ENCODE assay signal across 18 cellular contexts in genomic region chr14:22780105-22780679, GRCh38. TPM values are rescaled to one million over a fixed set of nuclear protein-coding genes. Genes with fewer than 3 reads are reported as not detected.
DNase-seq lines count a peak whose midpoint lies in the region; ATAC-seq and TF ChIP-seq lines count a peak whose summit lies in the region.
"Had no signal": no experiment of that assay in that cellular context is flagged by ENCODE, and none has a peak within 500 bp of the region (broad histone marks: within the 10 kb centered on the region; RNA-seq: fewer than 3 reads in every experiment).

No MANE protein-coding gene starts in this region.

- H3K36me3 ChIP-seq in adrenal gland (replicated peaks in 1 of 2), result peaks cover 0 to 3% of the 10 kb centered on the region in 2 donors
- H3K36me3 ChIP-seq in heart left ventricle, result peaks cover 0 to 14% (median 0%) of the 10 kb centered on the region in 9 donors
- H3K36me3 ChIP-seq in parathyroid adenoma (ENCODE audit: control insufficient read depth, insufficient read depth, low read length), result no peaks in the 10 kb centered on the region

- TF ChIP-seq CTCF in adrenal gland (IDR thresholded peaks at IDR 0.05), result no peak
- TF ChIP-seq CTCF in heart left ventricle (IDR thresholded peaks at IDR 0.05), result no peak
- TF ChIP-seq CTCF in parathyroid adenoma (IDR thresholded peaks at IDR 0.05), result no peak
- TF ChIP-seq CTCF in GM20000 (IDR thresholded peaks at IDR 0.05; ENCODE audit: extremely low read depth, missing control alignments), result no peak

- H3K4me3 ChIP-seq in adrenal gland (no peak overlapping the region), heart left ventricle (no peak overlapping the region), parathyroid adenoma (ENCODE audit: low read depth, low read length) (no peak overlapping the region)

- WGBS in adrenal gland, 4 donors, result 7 to 39% (median 32%) methylated on average over 2 of the region's 2 CpGs
- 65 to 89% (median 66%) methylated on average over 1 to 2 of the region's 2 CpGs for WGBS in heart left ventricle, 4 donors

- H3K27me3 ChIP-seq in adrenal gland, result no peaks in the 10 kb centered on the region
- H3K27me3 ChIP-seq in heart left ventricle, result no peaks in the 10 kb centered on the region
- H3K27me3 ChIP-seq in parathyroid adenoma (ENCODE audit: control insufficient read depth, insufficient read depth, low read length), result no peaks in the 10 kb centered on the region
- H3K27me3 ChIP-seq: neutrophil had no signal

- intact Hi-C loops in adrenal gland (cut with DNase I) (no loop called here), heart left ventricle (cut with DNase I) (no loop called here)

- DNase-seq in GM03348 (ENCODE audit: low spot score) (peak; percentile 17), adrenal gland (peak; percentile 52 to 77 (median 74)), heart left ventricle (peak in 1 of 5 donors; percentile 31), GM20000 (ENCODE audit: low spot score) (no peak), germinal center (ENCODE audit: low spot score) (no peak), NOMO-1 (lab: John Stamatoyannopoulos, UW; ENCODE audit: unreplicated experiment in 2 of 2) (no peak), SW 1271 (lab: John Stamatoyannopoulos, UW) (no peak)
- DNase-seq: activated CD4-positive, alpha-beta T cell treated with anti-CD3 and anti-CD28 coated beads for 36 hours; activated T-cell treated with anti-CD3 and anti-CD28 coated beads for 4 hours; DND-41; MM.1S; NCI-H187 treated with DMSO at 0.1 percent for 48 hours; NCI-H526; RPMI8226; T-helper 17 cell had no signal

- H3K9me3 ChIP-seq in adrenal gland (replicated peaks in 1 of 3) (no peaks in the 10 kb centered on the region), heart left ventricle (no peaks in the 10 kb centered on the region), parathyroid adenoma (ENCODE audit: control insufficient read depth, low read length) (no peaks in the 10 kb centered on the region)
- H3K9me3 ChIP-seq: neutrophil had no signal

- H3K4me2 ChIP-seq in parathyroid adenoma (ENCODE audit: low read length), result peak overlapping the region; percentile 18

- H3K27ac ChIP-seq in adrenal gland (peak overlapping the region; percentile 0 to 74 (median 28)), heart left ventricle (peak overlapping the region in 2 of 12 donors; percentile 19 to 61), parathyroid adenoma (peak overlapping the region; percentile 66)
- H3K27ac ChIP-seq: epithelial cell of prostate, neutrophil had no signal

- H3K79me2 ChIP-seq in parathyroid adenoma, result no peaks in the 10 kb centered on the region

- TF ChIP-seq POLR2A in adrenal gland (IDR thresholded peaks at IDR 0.05) (no peak), heart left ventricle (IDR thresholded peaks at IDR 0.05) (no peak)

- peak overlapping the region; percentile 80 for H2AFZ ChIP-seq in parathyroid adenoma

- no peak overlapping the region for H3K9ac ChIP-seq in parathyroid adenoma

- peaks cover 0 to 34% of the 10 kb centered on the region in 2 donors for H3K4me1 ChIP-seq in adrenal gland (replicated peaks in 1 of 2)
- H3K4me1 ChIP-seq in heart left ventricle, result peaks cover 0 to 62% (median 0%) of the 10 kb centered on the region in 12 donors
- H3K4me1 ChIP-seq in parathyroid adenoma, result peaks cover 17% of the 10 kb centered on the region

- ATAC-seq in heart left ventricle, result peak in 3 of 4 donors; percentile 40 to 43 (median 43)
- ATAC-seq: activated CD4-positive, alpha-beta T cell treated with anti-CD3 and anti-CD28 coated beads for 36 hours; T-helper 17 cell had no signal

RNA-seq across cellular contexts. Expression of gene OXA1L, which starts 13.7 kb away (rescaled TPM):
- total RNA-seq in adrenal gland (100 to 1,000 TPM in 7 of 8 donors, 10 to 100 TPM in 1; 79.9 to 150 (median 125) TPM), heart left ventricle (100 to 1,000 TPM in 7 of 9 donors, 10 to 100 TPM in 2; 91.5 to 205 (median 143) TPM)
- polyA plus RNA-seq in adrenal gland (100 to 1,000 TPM; 109 to 179 (median 168) TPM), heart left ventricle (100 to 1,000 TPM; 139 to 162 TPM)

RNA-seq across cellular contexts. Expression of gene SLC7A7, which starts 35.0 kb away (rescaled TPM):
- total RNA-seq in adrenal gland (10 to 100 TPM in 7 of 8 donors, 1 to 10 TPM in 1; 7.3 to 30.5 (median 20.7) TPM), heart left ventricle (10 to 100 TPM in 2 of 9 donors, 1 to 10 TPM in 7; 1.8 to 28.0 (median 3.8) TPM)
- polyA plus RNA-seq in adrenal gland (10 to 100 TPM in 1 of 3 donors, 1 to 10 TPM in 2; 4.0 to 10.1 (median 6.5) TPM), heart left ventricle (1 to 10 TPM; 1.3 to 4.0 TPM)

RNA-seq across cellular contexts. Expression of gene MRPL52, which starts 49.5 kb away (rescaled TPM):
- 100 to 1,000 TPM in 4 of 8 donors, 10 to 100 TPM in 4; 58.3 to 390 (median 102) TPM for total RNA-seq in adrenal gland
- 100 to 1,000 TPM in 2 of 3 donors, 10 to 100 TPM in 1; 66.0 to 337 (median 256) TPM for polyA plus RNA-seq in adrenal gland
- total RNA-seq in heart left ventricle, result 100 to 1,000 TPM in 5 of 9 donors, 10 to 100 TPM in 4; 80.4 to 185 (median 107) TPM
- 100 to 1,000 TPM in 1 of 2 donors, 10 to 100 TPM in 1; 83.4 to 177 TPM for polyA plus RNA-seq in heart left ventricle

RNA-seq across cellular contexts. Expression of gene MMP14, which starts 56.2 kb away (rescaled TPM):
- total RNA-seq in adrenal gland, result 100 to 1,000 TPM in 4 of 8 donors, 10 to 100 TPM in 4; 55.7 to 161 (median 97.8) TPM
- 10 to 100 TPM; 15.5 to 65.2 (median 17.0) TPM for polyA plus RNA-seq in adrenal gland
- 10 to 100 TPM; 14.0 to 90.6 (median 24.8) TPM for total RNA-seq in heart left ventricle
- 10 to 100 TPM; 18.9 to 25.7 TPM for polyA plus RNA-seq in heart left ventricle

Comparison
In these comparisons a context has a peak if more than half of its experiments do, and no peak if none do; other contexts are left out.
1. DNase-seq: peak in GM03348 (single experiment) and adrenal gland (7 of 7); none in GM20000 (single experiment), germinal center (single experiment), NOMO-1 (0 of 2) and SW 1271 (0 of 2).